ENCODE assay signal across 18 cellular contexts in the genomic region with DNA sequence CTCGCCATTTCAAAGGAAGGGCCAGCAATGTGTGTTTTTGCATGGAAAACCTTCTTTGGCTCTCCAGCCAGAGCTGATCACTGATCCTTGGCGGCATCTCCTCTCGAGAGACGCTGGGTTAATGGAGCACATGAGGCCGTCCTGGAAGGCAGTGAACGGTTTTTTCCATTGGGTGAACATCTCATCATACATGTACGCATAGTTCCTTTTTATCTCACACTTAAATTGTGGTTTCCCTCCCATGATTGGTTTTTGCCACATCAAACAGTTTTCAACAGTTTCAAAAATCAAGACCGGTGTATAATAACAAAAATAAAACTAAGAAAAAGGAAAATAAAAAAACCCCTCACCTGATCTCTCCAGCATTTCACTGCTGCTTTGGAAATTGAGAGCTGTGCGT.
DNase-seq lines count a peak whose midpoint lies in the region; ATAC-seq and TF ChIP-seq lines count a peak whose summit lies in the region.
"Had no signal": no experiment of that assay in that cellular context is flagged by ENCODE, and none has a peak within 500 bp of the region (broad histone marks: within the 10 kb centered on the region; RNA-seq: fewer than 3 reads in every experiment).

No MANE protein-coding gene starts in this region.

- POLR2A ChIA-PET in A673 (lab: Charles Lee; ENCODE audit: low non-redundant PET), result interaction anchor here (0.5 kb wide), 1 partner anchor 9 kb away, joined by 6 read pairs; no protein-coding TSS in a partner anchor

- no peaks in the 10 kb centered on the region for H3K9me3 ChIP-seq in A673 (ENCODE audit: low read depth, low read length, poor library complexity, severe bottlenecking)
- H3K9me3 ChIP-seq: heart right ventricle, MG63, sigmoid colon, SK-N-SH, stomach had no signal

- intact Hi-C loops in A673 (cut with micrococcal nuclease; ENCODE audit: unreplicated experiment), result no loop called here

- no peak for TF ChIP-seq CTCF in A673 (conservative IDR thresholded peaks at IDR 0.05; ENCODE audit: low read depth, low read length)

- DNase-seq in activated CD4-positive, CD25-positive, alpha-beta regulatory T cell (lab: John Stamatoyannopoulos, UW), result no peak
- peak; percentile 19 for DNase-seq in central memory CD4-positive, alpha-beta T cell
- peak; percentile 47 for DNase-seq in stimulated activated CD4-positive, alpha-beta T cell treated with anti-CD3 and anti-CD28 coated beads, Interleukin-15, amount 100 ng/mL, for 24 hours
- DNase-seq in A673 (ENCODE audit: low spot score) (no peak), medulla oblongata (ENCODE audit: extremely low spot score) (no peak), HuH-7.5 (ENCODE audit: low spot score) (no peak)
- DNase-seq: HCEC 1CT, heart right ventricle, islet precursor cell, MG63, NCI-H2029, NCI-H510A, sigmoid colon, SK-N-SH, stomach had no signal

- H3K27me3 ChIP-seq in A673 (replicated peaks; ENCODE audit: insufficient read depth, low read depth, low read length, poor library complexity), result no peaks in the 10 kb centered on the region
- H3K27me3 ChIP-seq: MG63, sigmoid colon, stomach had no signal

- BruUV-seq in A673 (replicated peaks; lab: Mats Ljungman, UMichigan), result no TSS peak

- H3K4me1 ChIP-seq in A673 (ENCODE audit: insufficient read depth, low read length, poor library complexity, severe bottlenecking), result peaks cover 7% of the 10 kb centered on the region
- H3K4me1 ChIP-seq: sigmoid colon had no signal

- H3K4me3 ChIP-seq in A673 (ENCODE audit: low read depth, low read length, poor library complexity, severe bottlenecking), result no peak overlapping the region
- H3K4me3 ChIP-seq: heart right ventricle, MG63, sigmoid colon, stomach had no signal

- CTCF ChIA-PET in A673 (lab: Charles Lee), result no interaction called here

- H3K36me3 ChIP-seq in A673 (ENCODE audit: insufficient read depth, low read length, poor library complexity, severe bottlenecking), result no peaks in the 10 kb centered on the region
- H3K36me3 ChIP-seq: heart right ventricle, MG63, sigmoid colon, stomach had no signal

- H3K27ac ChIP-seq in A673 (ENCODE audit: low read depth, low read length, poor library complexity, severe bottlenecking), result no peak overlapping the region
- H3K27ac ChIP-seq: 22Rv1, sigmoid colon, stomach had no signal

- ATAC-seq in activated CD4-positive, CD25-positive, alpha-beta regulatory T cell treated with anti-CD3 and anti-CD28 coated beads, Interleukin-2, amount 50 U/mL, for 24 hours, result peak; percentile 13 to 53
- peak; percentile 77 for ATAC-seq in HG02610 (IDR thresholded peaks at IDR 0.05; ENCODE audit: unreplicated experiment)

Comparison
In these comparisons a context has a peak if more than half of its experiments do, and no peak if none do; other contexts are left out.
1. DNase-seq: peak in central memory CD4-positive, alpha-beta T cell (single experiment) and stimulated activated CD4-positive, alpha-beta T cell treated with anti-CD3 and anti-CD28 coated beads, Interleukin-15, amount 100 ng/mL, for 24 hours (single experiment); none in activated CD4-positive, CD25-positive, alpha-beta regulatory T cell (0 of 4), A673 (single experiment), medulla oblongata (single experiment) and HuH-7.5 (single experiment).